In the genomic region with DNA sequence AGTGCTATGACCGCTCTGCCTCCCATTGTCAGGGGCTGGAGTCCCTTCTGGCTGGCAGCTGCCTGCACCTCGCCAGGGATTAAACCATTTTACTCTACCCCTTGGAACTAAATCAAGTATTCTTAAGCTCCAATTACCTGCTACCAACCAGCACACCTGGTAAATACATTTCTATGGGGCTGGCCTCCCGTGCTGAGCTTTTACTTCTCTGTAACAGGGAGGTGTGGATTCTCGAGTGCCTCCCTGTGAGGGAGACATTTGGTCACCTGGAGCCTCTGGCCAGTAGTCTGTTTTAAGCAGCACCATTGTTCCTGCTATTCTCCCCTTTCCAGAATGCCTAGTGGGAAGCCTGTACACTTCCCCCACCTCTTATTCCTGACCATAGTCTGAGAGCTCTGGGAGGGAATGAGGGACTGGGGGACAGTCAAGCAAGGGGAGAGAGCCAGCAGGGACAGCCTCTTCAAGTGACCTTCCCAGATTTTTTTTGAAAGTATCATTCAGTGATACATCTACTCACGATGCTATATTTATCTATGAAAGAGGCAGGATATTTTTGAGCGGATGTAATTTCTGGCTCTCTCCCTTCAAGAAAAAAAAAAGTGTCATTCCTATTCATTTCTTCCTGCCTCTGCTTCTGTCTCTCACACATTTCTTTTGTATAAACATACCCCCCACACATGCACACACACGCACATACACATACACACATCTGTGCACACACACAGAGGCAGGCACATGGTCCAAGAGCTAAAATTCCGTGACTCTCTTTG, we compare ENCODE assay signal across 1 cellular context.
TF ChIP-seq lines count a peak whose summit lies in the region.

No MANE protein-coding gene starts in this region.

TF ChIP-seq in GM23338, 12 proteins besides CTCF, POLR2A, EP300 and RAD21 (continued from another document):
- no peak for TF ChIP-seq JUNB (IDR thresholded peaks at IDR 0.05; ENCODE audit: unreplicated experiment)
- TF ChIP-seq CREB1 (CRISPR knock-in tag; IDR thresholded peaks at IDR 0.05; ENCODE audit: low read depth): no peak
- TF ChIP-seq, protein P1, sequence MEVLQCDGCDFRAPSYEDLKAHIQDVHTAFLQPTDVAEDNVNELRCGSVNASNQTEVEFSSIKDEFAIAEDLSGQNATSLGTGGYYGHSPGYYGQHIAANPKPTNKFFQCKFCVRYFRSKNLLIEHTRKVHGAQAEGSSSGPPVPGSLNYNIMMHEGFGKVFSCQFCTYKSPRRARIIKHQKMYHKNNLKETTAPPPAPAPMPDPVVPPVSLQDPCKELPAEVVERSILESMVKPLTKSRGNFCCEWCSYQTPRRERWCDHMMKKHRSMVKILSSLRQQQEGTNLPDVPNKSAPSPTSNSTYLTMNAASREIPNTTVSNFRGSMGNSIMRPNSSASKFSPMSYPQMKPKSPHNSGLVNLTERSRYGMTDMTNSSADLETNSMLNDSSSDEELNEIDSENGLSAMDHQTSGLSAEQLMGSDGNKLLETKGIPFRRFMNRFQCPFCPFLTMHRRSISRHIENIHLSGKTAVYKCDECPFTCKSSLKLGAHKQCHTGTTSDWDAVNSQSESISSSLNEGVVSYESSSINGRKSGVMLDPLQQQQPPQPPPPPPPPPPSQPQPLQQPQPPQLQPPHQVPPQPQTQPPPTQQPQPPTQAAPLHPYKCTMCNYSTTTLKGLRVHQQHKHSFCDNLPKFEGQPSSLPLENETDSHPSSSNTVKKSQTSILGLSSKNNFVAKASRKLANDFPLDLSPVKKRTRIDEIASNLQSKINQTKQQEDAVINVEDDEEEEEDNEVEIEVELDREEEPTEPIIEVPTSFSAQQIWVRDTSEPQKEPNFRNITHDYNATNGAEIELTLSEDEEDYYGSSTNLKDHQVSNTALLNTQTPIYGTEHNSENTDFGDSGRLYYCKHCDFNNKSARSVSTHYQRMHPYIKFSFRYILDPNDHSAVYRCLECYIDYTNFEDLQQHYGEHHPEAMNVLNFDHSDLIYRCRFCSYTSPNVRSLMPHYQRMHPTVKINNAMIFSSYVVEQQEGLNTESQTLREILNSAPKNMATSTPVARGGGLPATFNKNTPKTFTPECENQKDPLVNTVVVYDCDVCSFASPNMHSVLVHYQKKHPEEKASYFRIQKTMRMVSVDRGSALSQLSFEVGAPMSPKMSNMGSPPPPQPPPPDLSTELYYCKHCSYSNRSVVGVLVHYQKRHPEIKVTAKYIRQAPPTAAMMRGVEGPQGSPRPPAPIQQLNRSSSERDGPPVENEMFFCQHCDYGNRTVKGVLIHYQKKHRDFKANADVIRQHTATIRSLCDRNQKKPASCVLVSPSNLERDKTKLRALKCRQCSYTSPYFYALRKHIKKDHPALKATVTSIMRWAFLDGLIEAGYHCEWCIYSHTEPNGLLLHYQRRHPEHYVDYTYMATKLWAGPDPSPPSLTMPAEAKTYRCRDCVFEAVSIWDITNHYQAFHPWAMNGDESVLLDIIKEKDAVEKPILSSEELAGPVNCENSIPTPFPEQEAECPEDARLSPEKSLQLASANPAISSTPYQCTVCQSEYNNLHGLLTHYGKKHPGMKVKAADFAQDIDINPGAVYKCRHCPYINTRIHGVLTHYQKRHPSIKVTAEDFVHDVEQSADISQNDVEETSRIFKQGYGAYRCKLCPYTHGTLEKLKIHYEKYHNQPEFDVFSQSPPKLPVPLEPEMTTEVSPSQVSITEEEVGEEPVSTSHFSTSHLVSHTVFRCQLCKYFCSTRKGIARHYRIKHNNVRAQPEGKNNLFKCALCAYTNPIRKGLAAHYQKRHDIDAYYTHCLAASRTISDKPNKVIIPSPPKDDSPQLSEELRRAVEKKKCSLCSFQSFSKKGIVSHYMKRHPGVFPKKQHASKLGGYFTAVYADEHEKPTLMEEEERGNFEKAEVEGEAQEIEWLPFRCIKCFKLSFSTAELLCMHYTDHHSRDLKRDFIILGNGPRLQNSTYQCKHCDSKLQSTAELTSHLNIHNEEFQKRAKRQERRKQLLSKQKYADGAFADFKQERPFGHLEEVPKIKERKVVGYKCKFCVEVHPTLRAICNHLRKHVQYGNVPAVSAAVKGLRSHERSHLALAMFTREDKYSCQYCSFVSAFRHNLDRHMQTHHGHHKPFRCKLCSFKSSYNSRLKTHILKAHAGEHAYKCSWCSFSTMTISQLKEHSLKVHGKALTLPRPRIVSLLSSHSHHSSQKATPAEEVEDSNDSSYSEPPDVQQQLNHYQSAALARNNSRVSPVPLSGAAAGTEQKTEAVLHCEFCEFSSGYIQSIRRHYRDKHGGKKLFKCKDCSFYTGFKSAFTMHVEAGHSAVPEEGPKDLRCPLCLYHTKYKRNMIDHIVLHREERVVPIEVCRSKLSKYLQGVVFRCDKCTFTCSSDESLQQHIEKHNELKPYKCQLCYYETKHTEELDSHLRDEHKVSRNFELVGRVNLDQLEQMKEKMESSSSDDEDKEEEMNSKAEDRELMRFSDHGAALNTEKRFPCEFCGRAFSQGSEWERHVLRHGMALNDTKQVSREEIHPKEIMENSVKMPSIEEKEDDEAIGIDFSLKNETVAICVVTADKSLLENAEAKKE (CRISPR knock-in tag; IDR thresholded peaks at IDR 0.05): no peak
- TF ChIP-seq ZNF114 (CRISPR knock-in tag; IDR thresholded peaks at IDR 0.05): no peak
TF ChIP-seq in GM23338: peak in this region for 0.
